15 cellular contexts compared by ENCODE assay signal in the genomic region with DNA sequence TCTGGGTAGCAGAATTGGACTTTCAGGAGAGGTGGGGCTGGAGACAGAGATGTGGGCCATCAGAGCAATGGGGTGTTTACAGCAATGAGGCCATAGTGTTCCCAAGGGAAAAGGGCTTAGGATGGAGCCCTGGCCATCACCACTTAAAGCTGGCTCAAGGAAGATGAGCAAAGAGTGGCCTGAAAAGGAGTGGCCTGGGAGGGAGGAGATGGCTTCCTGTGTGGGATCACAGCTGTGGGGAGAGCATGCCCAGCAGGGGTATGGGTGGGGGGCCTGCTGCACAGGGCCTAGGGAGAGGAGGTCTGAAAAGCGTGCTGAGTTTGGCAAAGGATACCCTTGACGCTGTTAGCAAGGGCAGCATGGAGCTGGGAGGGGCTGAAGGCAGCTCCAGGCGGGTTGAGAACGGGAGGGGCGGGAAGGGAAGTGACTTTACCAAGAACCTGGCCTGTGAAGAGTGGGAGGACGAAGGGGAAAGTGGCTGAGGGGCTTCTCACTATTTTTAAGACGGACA. TPM values are rescaled to one million over a fixed set of nuclear protein-coding genes. Genes with fewer than 3 reads are reported as not detected.
A peak's percentile ranks its signal among the peaks of the same experiment; 100 is the strongest.
DNase-seq lines count a peak whose midpoint lies in the region; ATAC-seq and TF ChIP-seq lines count a peak whose summit lies in the region.
"Had no signal": no experiment of that assay in that cellular context is flagged by ENCODE, and none has a peak within 500 bp of the region (broad histone marks: within the 10 kb centered on the region; RNA-seq: fewer than 3 reads in every experiment).

No MANE protein-coding gene starts in this region.

- H2AFZ ChIP-seq in Karpas-422 (ENCODE audit: low read length): no peak overlapping the region

- H3K4me1 ChIP-seq in HEK293 (ENCODE audit: control insufficient read depth, insufficient read depth, low read length) (no peaks in the 10 kb centered on the region), colonic mucosa (no peaks in the 10 kb centered on the region), lower lobe of right lung (peaks cover 41% of the 10 kb centered on the region), Karpas-422 (ENCODE audit: low read length) (peaks cover 18% of the 10 kb centered on the region)

- no peaks in the 10 kb centered on the region for H3K9me3 ChIP-seq in HEK293 (ENCODE audit: control insufficient read depth, insufficient read depth, low read depth, low read length)
- no peaks in the 10 kb centered on the region for H3K9me3 ChIP-seq in colonic mucosa
- no peaks in the 10 kb centered on the region for H3K9me3 ChIP-seq in lower lobe of right lung
- no peaks in the 10 kb centered on the region for H3K9me3 ChIP-seq in Karpas-422 (ENCODE audit: low read length)

- H3K4me3 Mint-ChIP-seq in stimulated activated effector memory CD8-positive, alpha-beta T cell treated with anti-CD3 and anti-CD28 coated beads, Interleukin-12 subunit alpha, Interleukin-12 subunit beta, amount 100 ng/mL, for 72 hours: no peak overlapping the region

- POLR2A ChIA-PET in HEK293 (lab: Yijun Ruan, JAX): no interaction called here

- no peaks in the 10 kb centered on the region for H3K27me3 ChIP-seq in colonic mucosa
- H3K27me3 ChIP-seq in lower lobe of right lung (ENCODE audit: low read depth): no peaks in the 10 kb centered on the region
- H3K27me3 ChIP-seq in Karpas-422 (ENCODE audit: low read length): no peaks in the 10 kb centered on the region

- no peaks in the 10 kb centered on the region for H3K9me2 ChIP-seq in Karpas-422 (replicated peaks; ENCODE audit: insufficient read depth, low read length)

- peak; percentile 23 for DNase-seq in colonic mucosa
- peak; percentile 22 for DNase-seq in lower lobe of right lung
- DNase-seq in stimulated activated effector memory CD8-positive, alpha-beta T cell treated with anti-CD3 and anti-CD28 coated beads, Interleukin-12 subunit alpha, Interleukin-12 subunit beta, amount 100 ng/mL, for 72 hours (ENCODE audit: low spot score in 2 of 2): no peak
- DNase-seq in cortex of kidney (lab: John Stamatoyannopoulos, UW): no peak
- no peak for DNase-seq in Karpas-422
- DNase-seq in T-helper 1 cell: no peak
- DNase-seq: anterior cingulate cortex, left cardiac atrium, NCI-H1105 treated with DMSO at 0.1 percent for 48 hours, NCI-H524, occipital lobe had no signal

- TF ChIP-seq CTCF in HEK293 (tag by site-specific recombination; IDR thresholded peaks at IDR 0.05): no peak
- no peak for TF ChIP-seq CTCF in colonic mucosa (IDR thresholded peaks at IDR 0.05)
- TF ChIP-seq CTCF in lower lobe of right lung (IDR thresholded peaks at IDR 0.05): no peak

- intact Hi-C loops in colonic mucosa (cut with DNase I) (no loop called here), lower lobe of right lung (cut with DNase I) (no loop called here)

- no peaks in the 10 kb centered on the region for H4K20me1 ChIP-seq in Karpas-422 (ENCODE audit: insufficient read depth, low read depth, low read length)

- no peaks in the 10 kb centered on the region for H3K9me3 Mint-ChIP-seq in stimulated activated effector memory CD8-positive, alpha-beta T cell treated with anti-CD3 and anti-CD28 coated beads, Interleukin-12 subunit alpha, Interleukin-12 subunit beta, amount 100 ng/mL, for 72 hours
- H3K9me3 Mint-ChIP-seq: CD14-positive monocyte had no signal

- H3K9ac ChIP-seq in colonic mucosa (ENCODE audit: low read depth in 2 of 2, low read length in 2 of 2): no peak overlapping the region
- H3K9ac ChIP-seq in Karpas-422 (ENCODE audit: low read length): no peak overlapping the region

- no peaks in the 10 kb centered on the region for H3K4me1 Mint-ChIP-seq in stimulated activated effector memory CD8-positive, alpha-beta T cell treated with anti-CD3 and anti-CD28 coated beads, Interleukin-12 subunit alpha, Interleukin-12 subunit beta, amount 100 ng/mL, for 72 hours

- peak overlapping the region; percentile 21 for H3K27ac Mint-ChIP-seq in stimulated activated effector memory CD8-positive, alpha-beta T cell treated with anti-CD3 and anti-CD28 coated beads, Interleukin-12 subunit alpha, Interleukin-12 subunit beta, amount 100 ng/mL, for 72 hours

- CTCF ChIA-PET in HEK293 (lab: Yijun Ruan, JAX): no interaction called here

- H3K36me3 Mint-ChIP-seq in stimulated activated effector memory CD8-positive, alpha-beta T cell treated with anti-CD3 and anti-CD28 coated beads, Interleukin-12 subunit alpha, Interleukin-12 subunit beta, amount 100 ng/mL, for 72 hours: no peaks in the 10 kb centered on the region
- H3K36me3 Mint-ChIP-seq: CD14-positive monocyte had no signal

- H3K4me2 ChIP-seq in Karpas-422 (ENCODE audit: low read depth, low read length, poor library complexity, severe bottlenecking): no peak overlapping the region

- H3K4me3 ChIP-seq in HEK293 (ENCODE audit: low read depth, low read length): no peak overlapping the region
- no peak overlapping the region for H3K4me3 ChIP-seq in colonic mucosa
- no peak overlapping the region for H3K4me3 ChIP-seq in lower lobe of right lung
- H3K4me3 ChIP-seq in Karpas-422 (ENCODE audit: low read length): no peak overlapping the region

- H3K27ac ChIP-seq in HEK293 (ENCODE audit: extremely low read depth, low read depth, low read length) (no peak overlapping the region), colonic mucosa (peak overlapping the region; percentile 18), lower lobe of right lung (no peak overlapping the region), Karpas-422 (ENCODE audit: low read length) (no peak overlapping the region)

- peak in 1 of 2 donors; percentile 6 for ATAC-seq in lower lobe of right lung
- no peak for ATAC-seq in stimulated activated effector memory CD8-positive, alpha-beta T cell treated with anti-CD3 and anti-CD28 coated beads, Interleukin-12 subunit alpha, Interleukin-12 subunit beta, amount 100 ng/mL, for 72 hours
- no peak for ATAC-seq in GM21381 (IDR thresholded peaks at IDR 0.05; ENCODE audit: unreplicated experiment)
- ATAC-seq: HCT116 had no signal

- no peaks in the 10 kb centered on the region for H3K79me2 ChIP-seq in Karpas-422 (ENCODE audit: low read length)

- H3K36me3 ChIP-seq in HEK293 (ENCODE audit: control insufficient read depth in 2 of 2, insufficient read depth in 1 of 2, low read length in 2 of 2) (no peaks in the 10 kb centered on the region), colonic mucosa (no peaks in the 10 kb centered on the region), lower lobe of right lung (peaks cover 36% of the 10 kb centered on the region), Karpas-422 (ENCODE audit: insufficient read depth, low read length) (no peaks in the 10 kb centered on the region; the same call in 1 of the 2 replicates)

TF ChIP-seq in HEK293, 187 proteins besides CTCF, POLR2A, EP300 and RAD21:
- TF ChIP-seq GLIS1 (tag by site-specific recombination; IDR thresholded peaks at IDR 0.05) (0 out of 2 replicates have a peak, but pooled peaks have one; percentile 32), ZNF146 (tag by site-specific recombination; IDR thresholded peaks at IDR 0.05) (no peak), ZIC2 (tag by site-specific recombination; IDR thresholded peaks at IDR 0.05) (peak; percentile 18; the same call in 1 of the 2 replicates), ZNF157 (tag by site-specific recombination; IDR thresholded peaks at IDR 0.05) (no peak), ZNF174 (tag by site-specific recombination; IDR thresholded peaks at IDR 0.05) (no peak)

RNA-seq across cellular contexts. Expression of a gene that starts 13.9 kb away (rescaled TPM):
- total RNA-seq in colonic mucosa (10 to 100 TPM in 1 of 2 donors, 1 to 10 TPM in 1; 5.9 to 26.8 TPM), lower lobe of right lung (121 TPM)
- total RNA-seq in Karpas-422 (2014; rRNA removed; shearing (Covaris generic); ENCODE audit: low replicate concordance): 43.5 and 58.4 TPM in 2 replicates

Comparison
In these comparisons a context has a peak if more than half of its experiments do, and no peak if none do; other contexts are left out.
1. DNase-seq: peak in colonic mucosa (single experiment) and lower lobe of right lung (single experiment); none in stimulated activated effector memory CD8-positive, alpha-beta T cell treated with anti-CD3 and anti-CD28 coated beads, Interleukin-12 subunit alpha, Interleukin-12 subunit beta, amount 100 ng/mL, for 72 hours (0 of 2), cortex of kidney (single experiment), Karpas-422 (single experiment) and T-helper 1 cell (0 of 5).